In the genomic region with DNA sequence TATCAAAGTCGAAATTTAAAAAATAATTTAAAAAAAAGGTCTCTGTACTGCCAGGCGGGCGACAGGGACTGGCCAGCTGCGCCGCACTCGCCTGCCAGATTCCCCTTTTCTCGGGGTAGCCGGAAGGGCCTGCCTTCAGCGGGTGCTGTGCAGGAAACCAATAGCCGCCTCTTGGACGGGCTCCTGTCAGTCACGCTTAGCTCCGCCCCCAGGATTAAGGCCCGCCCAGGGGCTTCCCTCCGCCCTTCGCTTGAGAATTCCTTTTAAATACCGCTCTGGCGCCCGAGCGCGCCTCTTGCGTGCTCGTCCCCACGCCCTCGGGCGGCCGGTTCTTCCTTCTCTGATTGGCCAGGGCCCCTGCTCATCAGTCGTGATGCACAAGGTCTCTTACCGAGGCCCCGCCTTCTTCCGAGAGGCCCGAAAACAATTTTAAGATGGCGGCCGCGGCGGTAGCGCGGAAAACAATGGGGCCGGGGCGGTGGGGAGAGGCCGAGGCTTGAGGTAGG, we compare ENCODE assay signal across 8 cellular contexts. TPM values are rescaled to one million over a fixed set of nuclear protein-coding genes. Genes with fewer than 3 reads are reported as not detected.
DNase-seq lines count a peak whose midpoint lies in the region; ATAC-seq, FAIRE-seq and TF ChIP-seq lines count a peak whose summit lies in the region.

A gene with protein sequence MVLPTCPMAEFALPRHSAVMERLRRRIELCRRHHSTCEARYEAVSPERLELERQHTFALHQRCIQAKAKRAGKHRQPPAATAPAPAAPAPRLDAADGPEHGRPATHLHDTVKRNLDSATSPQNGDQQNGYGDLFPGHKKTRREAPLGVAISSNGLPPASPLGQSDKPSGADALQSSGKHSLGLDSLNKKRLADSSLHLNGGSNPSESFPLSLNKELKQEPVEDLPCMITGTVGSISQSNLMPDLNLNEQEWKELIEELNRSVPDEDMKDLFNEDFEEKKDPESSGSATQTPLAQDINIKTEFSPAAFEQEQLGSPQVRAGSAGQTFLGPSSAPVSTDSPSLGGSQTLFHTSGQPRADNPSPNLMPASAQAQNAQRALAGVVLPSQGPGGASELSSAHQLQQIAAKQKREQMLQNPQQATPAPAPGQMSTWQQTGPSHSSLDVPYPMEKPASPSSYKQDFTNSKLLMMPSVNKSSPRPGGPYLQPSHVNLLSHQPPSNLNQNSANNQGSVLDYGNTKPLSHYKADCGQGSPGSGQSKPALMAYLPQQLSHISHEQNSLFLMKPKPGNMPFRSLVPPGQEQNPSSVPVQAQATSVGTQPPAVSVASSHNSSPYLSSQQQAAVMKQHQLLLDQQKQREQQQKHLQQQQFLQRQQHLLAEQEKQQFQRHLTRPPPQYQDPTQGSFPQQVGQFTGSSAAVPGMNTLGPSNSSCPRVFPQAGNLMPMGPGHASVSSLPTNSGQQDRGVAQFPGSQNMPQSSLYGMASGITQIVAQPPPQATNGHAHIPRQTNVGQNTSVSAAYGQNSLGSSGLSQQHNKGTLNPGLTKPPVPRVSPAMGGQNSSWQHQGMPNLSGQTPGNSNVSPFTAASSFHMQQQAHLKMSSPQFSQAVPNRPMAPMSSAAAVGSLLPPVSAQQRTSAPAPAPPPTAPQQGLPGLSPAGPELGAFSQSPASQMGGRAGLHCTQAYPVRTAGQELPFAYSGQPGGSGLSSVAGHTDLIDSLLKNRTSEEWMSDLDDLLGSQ (plus strand): TSS at position 411 of the 506 bp plus-strand sequence. CDS start 291 bp downstream, outside the sequence.

- H3K9ac ChIP-seq in IMR-90 (ENCODE audit: low read depth, low read length) (peak within 1 kb of the TSS; percentile 79), endothelial cell of umbilical vein (replicated peaks; ENCODE audit: extremely low read depth, insufficient read depth, low read length) (peak within 1 kb of the TSS; percentile 70)

- peak within 1 kb of the TSS; percentile 93 for H3K14ac ChIP-seq in IMR-90 (replicated peaks; ENCODE audit: low read depth, low read length)

- peak within 1 kb of the TSS; percentile 75 for H3K4ac ChIP-seq in IMR-90 (ENCODE audit: low read depth, low read length)

- H4K20me1 ChIP-seq in IMR-90 (ENCODE audit: insufficient read depth, low read length) (peaks cover 41% of the 10 kb centered on the region), endothelial cell of umbilical vein (replicated peaks; ENCODE audit: control insufficient read depth, extremely low read depth, insufficient read depth, low read length) (peaks cover 4% of the 10 kb centered on the region)

- DNase-seq in DMS 273 (lab: John Stamatoyannopoulos, UW; ENCODE audit: unreplicated experiment), result peak; percentile 100
- peak; percentile 100 for DNase-seq in IMR-90
- peak; percentile 100 for DNase-seq in OCI-M1 (lab: John Stamatoyannopoulos, UW)
- peak; percentile 98 for DNase-seq in activated T-cell treated with anti-CD3 and anti-CD28 coated beads for 24 hours (ENCODE audit: low read depth)
- DNase-seq in endothelial cell of umbilical vein (ENCODE audit: low read depth, low spot score), result peak; percentile 100
- DNase-seq in middle frontal gyrus (ENCODE audit: extremely low spot score, low spot score), result peak; percentile 100
- DNase-seq in stimulated activated CD8-positive, alpha-beta memory T cell treated with anti-CD3 and anti-CD28 coated beads, Interleukin-2, amount 100 ng/mL, for 48 hours (ENCODE audit: low read depth in 2 of 2), result peak; percentile 97 to 99

- H3K79me1 ChIP-seq in IMR-90 (ENCODE audit: low read depth in 1 of 2, low read length in 2 of 2), result peaks cover 1 to 29% of the 10 kb centered on the region in 2 experiments; a peak in 3 of 4 replicates

- ATAC-seq in GM21528 (IDR thresholded peaks at IDR 0.05; ENCODE audit: low FRiP score, unreplicated experiment), result peak; percentile 95
- ATAC-seq in IMR-90 (ENCODE audit: low read depth), result peak; percentile 94

- BruUV-seq in IMR-90 (replicated peaks; lab: Mats Ljungman, UMichigan), result no TSS peak
- BruUV-seq in endothelial cell of umbilical vein (replicated peaks; lab: Mats Ljungman, UMichigan), result no TSS peak

- no peak within 1 kb of the TSS for H2BK15ac ChIP-seq in IMR-90 (ENCODE audit: low read depth, low read length)

- H3K79me2 ChIP-seq in endothelial cell of umbilical vein (ENCODE audit: control insufficient read depth, insufficient read depth, low read length), result peaks cover 47% of the 10 kb centered on the region

- TF ChIP-seq CTCF in IMR-90 (conservative IDR thresholded peaks at IDR 0.05; ENCODE audit: low read depth, low read length) (no peak), endothelial cell of umbilical vein (IDR thresholded peaks at IDR 0.05; ENCODE audit: extremely low read depth in 1 of 2, insufficient read depth in 1 of 2, low read depth in 1 of 2, low read length in 2 of 2) (no peak)

- peak within 1 kb of the TSS; percentile 83 for H2AK9ac ChIP-seq in IMR-90 (replicated peaks; ENCODE audit: low read depth, low read length, poor library complexity)

- POLR2A ChIA-PET in IMR-90 (lab: Charles Lee; ENCODE audit: unreplicated experiment), result no interaction called here
- POLR2A ChIA-PET in endothelial cell of umbilical vein (lab: Charles Lee), result interaction anchor here (0.6 to 2.1 kb wide), 7 partner anchors 12 to 772 kb away, joined by 3 to 11 read pairs (median 7); a partner anchor contains a TSS

- peak; percentile 90 for FAIRE-seq in endothelial cell of umbilical vein (lab: Jason Lieb, UNC)

- WGBS in IMR-90 (ENCODE audit: extremely low coverage in 2 of 2, insufficient read length in 1 of 2), 2 experiments, result 2% methylated on average over 29 of the region's 41 CpGs; no CpG with 5 or more reads in 1 of the 2 experiments

- CTCF ChIA-PET in IMR-90 (lab: Yijun Ruan, JAX), result interaction anchor here (0.9 to 1.6 kb wide), 2 partner anchors 31 to 87 kb away, joined by 3 to 6 read pairs; no protein-coding TSS in a partner anchor
- CTCF ChIA-PET in endothelial cell of umbilical vein (lab: Charles Lee), result interaction anchor here (0.8 to 2.0 kb wide), 9 partner anchors 9 to 88 kb away, joined by 3 to 19 read pairs (median 4); a partner anchor contains a TSS

- H4K91ac ChIP-seq in IMR-90 (ENCODE audit: insufficient read depth, low read depth, low read length), result peak within 1 kb of the TSS; percentile 26

- peak within 1 kb of the TSS; percentile 63 for H2BK5ac ChIP-seq in IMR-90 (ENCODE audit: low read depth, low read length, poor library complexity, severe bottlenecking)

- no peak within 1 kb of the TSS; the same call in 1 of the 2 replicates for H3K18ac ChIP-seq in IMR-90 (ENCODE audit: low read depth, low read length)

- TF ChIP-seq POLR2A in IMR-90 (IDR thresholded peaks at IDR 0.05; ENCODE audit: low read depth, low read length) (peak; percentile 84), endothelial cell of umbilical vein (IDR thresholded peaks at IDR 0.05; ENCODE audit: low read depth, low read length) (peak; percentile 83)

- dilution Hi-C loops in IMR-90 (cut with HindIII; ENCODE audit: low sequenced_read_pairs, unreplicated experiment), result no loop called here
- dilution Hi-C loops in endothelial cell of umbilical vein (cut with MboI; ENCODE audit: extremely low pct_ligation_motif_present, low sequenced_read_pairs), result no loop called here

- H2BK20ac ChIP-seq in IMR-90 (ENCODE audit: low read depth, low read length), result no peak within 1 kb of the TSS

- H3K4me2 ChIP-seq in IMR-90 (ENCODE audit: low read depth, low read length) (peak within 1 kb of the TSS; percentile 91), endothelial cell of umbilical vein (ENCODE audit: insufficient read depth, low read length) (peak within 1 kb of the TSS; percentile 96)

- peaks cover under 1% of the 10 kb centered on the region; the same call in 1 of the 2 replicates for H3K9me1 ChIP-seq in IMR-90 (ENCODE audit: insufficient read depth, low read length)
- no peaks in the 10 kb centered on the region for H3K9me1 ChIP-seq in endothelial cell of umbilical vein (replicated peaks; ENCODE audit: control insufficient read depth, extremely low read depth, insufficient read depth, low read length)

- TF ChIP-seq RAD21 in IMR-90 (IDR thresholded peaks at IDR 0.05; ENCODE audit: low read length), result no peak

- H3K56ac ChIP-seq in IMR-90 (ENCODE audit: extremely low read depth, insufficient read depth, low read length), result peak within 1 kb of the TSS; percentile 79

- peaks cover 11% of the 10 kb centered on the region for H3K4me1 ChIP-seq in IMR-90 (ENCODE audit: control insufficient read depth, insufficient read depth, low read length)
- peaks cover 28% of the 10 kb centered on the region for H3K4me1 ChIP-seq in endothelial cell of umbilical vein (ENCODE audit: control insufficient read depth, extremely low read depth, insufficient read depth, low read length)

- no peak within 1 kb of the TSS for H2BK120ac ChIP-seq in IMR-90 (ENCODE audit: low read depth, low read length)

- H3K27me3 ChIP-seq in IMR-90 (ENCODE audit: control insufficient read depth, insufficient read depth, low read length), result no peaks in the 10 kb centered on the region
- H3K27me3 ChIP-seq in endothelial cell of umbilical vein (ENCODE audit: control insufficient read depth in 2 of 2, insufficient read depth in 2 of 2, low read length in 2 of 2), result no peaks in the 10 kb centered on the region

- H4K8ac ChIP-seq in IMR-90 (ENCODE audit: low read depth in 2 of 2, low read length in 2 of 2), result peak within 1 kb of the TSS; percentile 16 to 46; a peak in 3 of 4 replicates

- in situ Hi-C loops in IMR-90 (cut with MboI; ENCODE audit: low sequenced_read_pairs), result no loop called here

- H3K23ac ChIP-seq in IMR-90 (ENCODE audit: low read depth, low read length), result peak within 1 kb of the TSS; percentile 98

- H2AK5ac ChIP-seq in IMR-90 (ENCODE audit: low read depth, low read length), result peak within 1 kb of the TSS; percentile 49

- H3K4me3 ChIP-seq in IMR-90 (ENCODE audit: insufficient read depth, low read depth, low read length) (peak within 1 kb of the TSS; percentile 93), endothelial cell of umbilical vein (replicated peaks in 1 of 3; ENCODE audit: insufficient read depth in 1 of 3, low read depth in 1 of 3, low read length in 3 of 3) (peak within 1 kb of the TSS; percentile 64 to 92 (median 77))

- H4K5ac ChIP-seq in IMR-90 (ENCODE audit: low read depth, low read length), result no peak within 1 kb of the TSS

- no peaks in the 10 kb centered on the region for H3K9me3 ChIP-seq in IMR-90 (ENCODE audit: control insufficient read depth, insufficient read depth, low read length)
- H3K9me3 ChIP-seq in endothelial cell of umbilical vein (replicated peaks; ENCODE audit: control insufficient read depth, insufficient read depth, low read length), result no peaks in the 10 kb centered on the region

- peak within 1 kb of the TSS; percentile 87 for H2AFZ ChIP-seq in IMR-90 (replicated peaks; ENCODE audit: low read length, poor library complexity)
- peak within 1 kb of the TSS; percentile 64 for H2AFZ ChIP-seq in endothelial cell of umbilical vein (ENCODE audit: low read depth, low read length)

- H3K27ac ChIP-seq in IMR-90 (ENCODE audit: insufficient read depth, low read length), result peak within 1 kb of the TSS; percentile 86
- H3K27ac ChIP-seq in endothelial cell of umbilical vein (ENCODE audit: insufficient read depth, low read depth, low read length), result peak within 1 kb of the TSS; percentile 70

- H3K36me3 ChIP-seq in IMR-90 (ENCODE audit: control insufficient read depth, insufficient read depth, low read length), result peaks cover 15% of the 10 kb centered on the region
- H3K36me3 ChIP-seq in endothelial cell of umbilical vein (ENCODE audit: control insufficient read depth in 2 of 2, extremely low read depth in 1 of 2, insufficient read depth in 2 of 2, low read length in 2 of 2), result peaks cover 19 to 28% of the 10 kb centered on the region in 2 experiments

- intact Hi-C loops in IMR-90 (cut with micrococcal nuclease) (loop anchor here (1.0 to 5.0 kb wide), 4 partner anchors 30 to 87 kb away; a partner anchor contains a TSS), endothelial cell of umbilical vein (cut with micrococcal nuclease) (loop anchor here (1.0 to 5.0 kb wide), 6 partner anchors 33 to 173 kb away; a partner anchor contains a TSS)

RNA-seq across cellular contexts. Expression of the gene that starts here (rescaled TPM):
- total RNA-seq in IMR-90 (2012; rRNA removed) (4.7 TPM in 2 replicates), endothelial cell of umbilical vein (29.0 and 30.1 TPM in 2 replicates)
- polyA plus RNA-seq in IMR-90 (2012; rRNA removed) (10.2 and 20.4 TPM in 2 replicates), endothelial cell of umbilical vein (11.7 and 12.4 TPM in 2 replicates)
- polyA plus RNA-seq in IMR-90 (2012; cell fraction: cytosol; rRNA removed), result 4.5 and 7.3 TPM in 2 replicates
- 13.3 and 15.0 TPM in 2 replicates for polyA plus RNA-seq in IMR-90 (2012; cell fraction: nucleus; rRNA removed; ENCODE audit: low replicate concordance)
- polyA plus RNA-seq in endothelial cell of umbilical vein (2011; cell fraction: cytosol; rRNA removed), result 9.5 and 10.7 TPM in 2 replicates
- 12.5 and 13.6 TPM in 2 replicates for polyA plus RNA-seq in endothelial cell of umbilical vein (2011; cell fraction: nucleus; rRNA removed)
- 13.7 and 14.8 TPM in 2 replicates for polyA plus RNA-seq in endothelial cell of umbilical vein (2012)
- 13.1 and 15.0 TPM in 2 replicates for polyA minus RNA-seq in endothelial cell of umbilical vein
- 8.9 TPM for polyA minus RNA-seq in endothelial cell of umbilical vein (2011; cell fraction: cytosol; rRNA and poly(A)+ RNA removed)
- polyA minus RNA-seq in endothelial cell of umbilical vein (2011; cell fraction: nucleus; rRNA and poly(A)+ RNA removed), result 14.1 and 17.8 TPM in 2 replicates

Comparison
In these comparisons a context has a peak if more than half of its experiments do, and no peak if none do; other contexts are left out.
1. Peak in every context shown above with its lines: DNase-seq, ATAC-seq, H3K4me3 ChIP-seq and H3K27ac ChIP-seq.